In the genomic region with DNA sequence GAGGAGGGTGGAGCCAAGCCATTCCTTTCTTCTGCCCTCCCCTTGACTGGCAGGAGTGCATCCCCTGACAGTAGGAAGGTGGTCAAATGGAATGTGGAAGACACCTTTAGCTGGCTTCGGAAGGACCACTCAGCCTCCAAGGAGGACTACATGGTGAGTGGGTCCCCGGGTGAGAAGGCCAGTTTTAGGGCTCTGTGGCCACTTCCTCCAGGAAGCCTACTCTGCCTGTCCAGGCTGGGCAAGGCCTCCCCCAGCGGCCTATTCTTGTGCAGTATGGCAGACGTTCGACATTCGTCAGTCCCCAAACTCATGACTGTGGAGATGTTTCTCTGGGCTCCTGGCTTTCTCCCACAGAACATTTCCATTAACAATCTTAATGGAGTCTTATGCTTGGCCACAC, we compare ENCODE assay signal across 23 cellular contexts. TPM values are rescaled to one million over a fixed set of nuclear protein-coding genes. Genes with fewer than 3 reads are reported as not detected.
DNase-seq lines count a peak whose midpoint lies in the region; ATAC-seq, FAIRE-seq and TF ChIP-seq lines count a peak whose summit lies in the region.
"Had no signal": no experiment of that assay in that cellular context is flagged by ENCODE, and none has a peak within 500 bp of the region (broad histone marks: within the 10 kb centered on the region; RNA-seq: fewer than 3 reads in every experiment).

No MANE protein-coding gene starts in this region.

- no peak overlapping the region for H3K4me3 Mint-ChIP-seq in activated CD8-positive, alpha-beta memory T cell treated with anti-CD3 and anti-CD28 coated beads, Interleukin-2, amount 10 ng/mL, durations not matched to agents 7 days and 5 days
- H3K4me3 Mint-ChIP-seq: memory B cell; stimulated activated naive B cell treated with anti-CD40 and anti-IgM and Interleukin-4, amounts not matched to agents 10 μg/mL and 1 μg/mL and 100 μg/mL, for 72 hours had no signal

- no peaks in the 10 kb centered on the region for H3K9me2 ChIP-seq in PC-9 (ENCODE audit: insufficient read depth)

- H3K27ac Mint-ChIP-seq in activated CD8-positive, alpha-beta memory T cell treated with anti-CD3 and anti-CD28 coated beads, Interleukin-2, amount 10 ng/mL, durations not matched to agents 7 days and 5 days, result peak overlapping the region; percentile 77
- H3K27ac Mint-ChIP-seq: memory B cell had no signal

- H3K9me1 ChIP-seq in K562 (ENCODE audit: control insufficient read depth, insufficient read depth, low read length), result peaks cover 8% of the 10 kb centered on the region

- ATAC-seq in activated CD8-positive, alpha-beta memory T cell treated with anti-CD3 and anti-CD28 coated beads, Interleukin-2, amount 10 ng/mL, durations not matched to agents 7 days and 5 days, result no peak
- ATAC-seq in K562 (no peak), gastrocnemius medialis (no peak)
- ATAC-seq: gastroesophageal sphincter; stimulated activated naive B cell treated with anti-CD40 and anti-IgM and Interleukin-4, amounts not matched to agents 10 μg/mL and 1 μg/mL and 100 μg/mL, for 72 hours had no signal

- CTCF ChIA-PET in activated CD8-positive, alpha-beta memory T cell treated with anti-CD3 and anti-CD28 coated beads, Interleukin-2, amount 10 ng/mL, durations not matched to agents 7 days and 5 days (lab: Charles Lee), result interaction anchor here (1.2 to 3.1 kb wide), 5 partner anchors 10 to 144 kb away, joined by 3 to 16 read pairs (median 3); a partner anchor contains a TSS
- CTCF ChIA-PET in PC-9 (lab: Charles Lee), result interaction anchor here (0.6 kb wide), 1 partner anchor 620 kb away, joined by 5 read pairs; no protein-coding TSS in a partner anchor
- CTCF ChIA-PET in K562 (lab: Yijun Ruan, JAX; ENCODE audit: low intra/inter-chr PET ratio), result no interaction called here

- 0 out of 2 replicates have a peak, but pooled peaks cover 14% of the 10 kb centered on the region for H3K36me3 ChIP-seq in PC-9 (ENCODE audit: low read depth)
- H3K36me3 ChIP-seq in K562 (ENCODE audit: control insufficient read depth, insufficient read depth, low read length), result peaks cover 91% of the 10 kb centered on the region
- H3K36me3 ChIP-seq in gastrocnemius medialis, result peaks cover 0 to 82% of the 10 kb centered on the region in 2 donors
- peaks cover 84% of the 10 kb centered on the region for H3K36me3 ChIP-seq in MG63

- TF ChIP-seq CTCF in PC-9 (conservative IDR thresholded peaks at IDR 0.05) (no peak), K562 (IDR thresholded peaks at IDR 0.05 in 2 of 3, conservative IDR thresholded peaks at IDR 0.05 in 1 of 3; ENCODE audit: insufficient read depth in 2 of 3, low read depth in 1 of 3, low read length in 3 of 3) (no peak), gastrocnemius medialis (IDR thresholded peaks at IDR 0.05 in 4 of 5, conservative IDR thresholded peaks at IDR 0.05 in 1 of 5) (no peak)

- no TSS peak for BruUV-seq in PC-9 (replicated peaks; lab: Mats Ljungman, UMichigan)
- BruUV-seq in K562 (replicated peaks; lab: Mats Ljungman, UMichigan), result no TSS peak

- TF ChIP-seq RAD21 in K562 (CRISPR knock-in tag; conservative IDR thresholded peaks at IDR 0.05 in 1 of 2, IDR thresholded peaks at IDR 0.05 in 1 of 2), result no peak

- H3K27me3 ChIP-seq in PC-9 (ENCODE audit: insufficient read depth, low read depth) (no peaks in the 10 kb centered on the region), K562 (ENCODE audit: control insufficient read depth in 2 of 2, insufficient read depth in 2 of 2, low read length in 2 of 2) (no peaks in the 10 kb centered on the region), gastrocnemius medialis (no peaks in the 10 kb centered on the region), MG63 (no peaks in the 10 kb centered on the region)
- H3K27me3 ChIP-seq: esophagus muscularis mucosa, gastroesophageal sphincter had no signal

- H2AFZ ChIP-seq in PC-9, result no peak overlapping the region
- H2AFZ ChIP-seq in K562 (ENCODE audit: low read depth, low read length), result no peak overlapping the region

- H3K4me1 Mint-ChIP-seq in activated CD8-positive, alpha-beta memory T cell treated with anti-CD3 and anti-CD28 coated beads, Interleukin-2, amount 10 ng/mL, durations not matched to agents 7 days and 5 days, result peaks cover 41% of the 10 kb centered on the region

- 76% methylated on average over 6 of the region's 6 CpGs for WGBS in K562 (ENCODE audit: insufficient coverage, low coverage, missing lambda C conversion rate)

- FAIRE-seq in K562 (lab: Jason Lieb, UNC) (no peak), urothelium cell line (lab: Jason Lieb, UNC) (no peak)
- FAIRE-seq: TTC549 had no signal

- peak overlapping the region; percentile 81 for H3K27ac ChIP-seq in PC-9
- peak overlapping the region; percentile 75 for H3K27ac ChIP-seq in K562 (ENCODE audit: extremely low read depth, low read depth, low read length)
- H3K27ac ChIP-seq in gastrocnemius medialis, result peak overlapping the region; percentile 86 to 96 (median 92)
- H3K27ac ChIP-seq: esophagus muscularis mucosa, gastroesophageal sphincter had no signal

- no peak for DNase-seq in activated CD8-positive, alpha-beta memory T cell treated with anti-CD3 and anti-CD28 coated beads, Interleukin-2, amount 10 ng/mL, durations not matched to agents 7 days and 5 days
- DNase-seq in activated CD8-positive, alpha-beta memory T cell treated with anti-CD3 and anti-CD28 coated beads, Interleukin-2, amount 50 U/mL, for 4 hours, result no peak
- DNase-seq in PC-9 (peak in 1 of 2 experiments; percentile 21), K562 (ENCODE audit: extremely low read depth in 1 of 4, low spot score in 3 of 4) (no peak), gastrocnemius medialis (no peak), urothelium cell line (ENCODE audit: low spot score) (no peak), MG63 (no peak), inferior parietal cortex (ENCODE audit: extremely low spot score) (no peak)
- DNase-seq: activated CD4-positive, alpha-beta T cell treated with anti-CD3 and anti-CD28 coated beads for 1 hour; activated effector memory CD4-positive, alpha-beta T cell treated with anti-CD3 and anti-CD28 coated beads, Interleukin-2, amount 50 U/mL, for 16 hours; effector CD4-positive, alpha-beta T cell; EL; KG1; NCI-H1694; SHP77 treated with DMSO at 0.1 percent for 48 hours; stimulated activated CD4-positive, alpha-beta T cell treated with anti-CD3 and anti-CD28 coated beads, Interleukin-2, amount 100 ng/mL, for 24 hours; stimulated activated naive B cell treated with anti-CD40 and anti-IgM and Interleukin-4, amounts not matched to agents 10 μg/mL and 1 μg/mL and 100 μg/mL, for 72 hours; SW 1271 had no signal

- no peak for TF ChIP-seq POLR2A in K562 (conservative IDR thresholded peaks at IDR 0.05)
- no peak for TF ChIP-seq POLR2A in gastrocnemius medialis (IDR thresholded peaks at IDR 0.05)

- POLR2A ChIA-PET in PC-9 (lab: Charles Lee; ENCODE audit: unreplicated experiment), result interaction anchor here (0.7 kb wide), 2 partner anchors 10 to 71 kb away, joined by 4 to 6 read pairs; no protein-coding TSS in a partner anchor
- POLR2A ChIA-PET in K562 (lab: Yijun Ruan, JAX), result interaction anchor here (0.5 to 2.7 kb wide), 9 partner anchors 8 to 290 kb away, joined by 3 to 15 read pairs (median 7); a partner anchor contains a TSS

- H3K79me2 ChIP-seq in PC-9 (ENCODE audit: low read depth), result no peaks in the 10 kb centered on the region
- H3K79me2 ChIP-seq in K562 (ENCODE audit: control insufficient read depth, insufficient read depth, low read length), result no peaks in the 10 kb centered on the region

- TF ChIP-seq EP300 in K562 (IDR thresholded peaks at IDR 0.05; ENCODE audit: low read length), result no peak

- H3K27me3 Mint-ChIP-seq in activated CD8-positive, alpha-beta memory T cell treated with anti-CD3 and anti-CD28 coated beads, Interleukin-2, amount 10 ng/mL, durations not matched to agents 7 days and 5 days, result no peaks in the 10 kb centered on the region
- H3K27me3 Mint-ChIP-seq: memory B cell; stimulated activated naive B cell treated with anti-CD40 and anti-IgM and Interleukin-4, amounts not matched to agents 10 μg/mL and 1 μg/mL and 100 μg/mL, for 72 hours had no signal

- peaks cover 37% of the 10 kb centered on the region for H3K4me1 ChIP-seq in PC-9 (replicated peaks; ENCODE audit: insufficient read depth)
- H3K4me1 ChIP-seq in K562 (replicated peaks in 1 of 2; ENCODE audit: control insufficient read depth in 2 of 2, insufficient read depth in 2 of 2, low read length in 2 of 2), result peaks cover 20 to 48% of the 10 kb centered on the region in 2 experiments
- peaks cover 15 to 35% of the 10 kb centered on the region in 2 donors for H3K4me1 ChIP-seq in gastrocnemius medialis

- intact Hi-C loops in PC-9 (cut with micrococcal nuclease; ENCODE audit: unreplicated experiment), result no loop called here
- intact Hi-C loops in K562 (cut with micrococcal nuclease), result no loop called here
- intact Hi-C loops in gastrocnemius medialis (cut with DNase I; ENCODE audit: low total_unique reads), result no loop called here

- no peaks in the 10 kb centered on the region for H4K20me1 ChIP-seq in PC-9 (ENCODE audit: insufficient read depth)
- peaks cover 18% of the 10 kb centered on the region for H4K20me1 ChIP-seq in K562 (replicated peaks; ENCODE audit: control insufficient read depth, insufficient read depth, low read length)

- peaks cover 43% of the 10 kb centered on the region for H3K36me3 Mint-ChIP-seq in activated CD8-positive, alpha-beta memory T cell treated with anti-CD3 and anti-CD28 coated beads, Interleukin-2, amount 10 ng/mL, durations not matched to agents 7 days and 5 days

- peaks cover 37% of the 10 kb centered on the region for H3F3A ChIP-seq in PC-9 (ENCODE audit: insufficient read depth, low read depth)

- H3K4me3 ChIP-seq in PC-9 (no peak overlapping the region), K562 (no peak overlapping the region), gastrocnemius medialis (no peak overlapping the region), MG63 (no peak overlapping the region)
- H3K4me3 ChIP-seq: esophagus muscularis mucosa, gastroesophageal sphincter, skin epidermis had no signal

- no peaks in the 10 kb centered on the region for H3K9me3 Mint-ChIP-seq in activated CD8-positive, alpha-beta memory T cell treated with anti-CD3 and anti-CD28 coated beads, Interleukin-2, amount 10 ng/mL, durations not matched to agents 7 days and 5 days (ENCODE audit: low read depth)
- H3K9me3 Mint-ChIP-seq: memory B cell; stimulated activated naive B cell treated with anti-CD40 and anti-IgM and Interleukin-4, amounts not matched to agents 10 μg/mL and 1 μg/mL and 100 μg/mL, for 72 hours had no signal

- H3K9ac ChIP-seq in K562 (ENCODE audit: insufficient read depth in 1 of 2, low read depth in 2 of 2, low read length in 2 of 2), result peak overlapping the region in 1 of 2 experiments; percentile 82; a peak in 3 of 4 replicates

- in situ Hi-C loops in K562 (cut with MboI), result no loop called here
- in situ Hi-C loops in gastrocnemius medialis (cut with MboI; ENCODE audit: low sequenced_read_pairs in 4 of 4), result loop anchor here in 1 of 4 donors (10.0 kb wide), 1 partner anchor 119 kb away; a partner anchor contains a TSS

- H3K9me3 ChIP-seq in PC-9 (ENCODE audit: insufficient read depth, low read depth), result no peaks in the 10 kb centered on the region
- no peaks in the 10 kb centered on the region for H3K9me3 ChIP-seq in K562 (replicated peaks; ENCODE audit: control insufficient read depth, insufficient read depth, low read depth, low read length)
- H3K9me3 ChIP-seq in gastrocnemius medialis, result no peaks in the 10 kb centered on the region
- no peaks in the 10 kb centered on the region for H3K9me3 ChIP-seq in MG63
- H3K9me3 ChIP-seq: esophagus muscularis mucosa, gastroesophageal sphincter had no signal

- peak overlapping the region; percentile 14 for H3K4me2 ChIP-seq in PC-9
- H3K4me2 ChIP-seq in K562 (ENCODE audit: insufficient read depth, low read length), result peak overlapping the region; percentile 33

RNA-seq across cellular contexts. Expression of a gene that starts 9.1 kb away (rescaled TPM):
- total RNA-seq in activated CD8-positive, alpha-beta memory T cell treated with anti-CD3 and anti-CD28 coated beads, Interleukin-2, amount 10 ng/mL, durations not matched to agents 7 days and 5 days, result 10 to 100 TPM; 41.6 to 52.3 TPM
- total RNA-seq in PC-9 (2021) (35.3 and 35.6 TPM in 2 replicates), K562 (2014; rRNA removed) (9.8 and 12.3 TPM in 2 replicates), K562 (2014; rRNA removed; fragmentation: Illumina TruSeq; extraction: Trizol) (7.7 and 9.6 TPM in 2 replicates), K562 (2015; rRNA removed; fragmentation: Illumina TruSeq; extraction: Trizol) (9.7 and 11.3 TPM in 2 replicates), K562 (2021) (29.4 and 30.0 TPM in 2 replicates), gastrocnemius medialis (10 to 100 TPM; 32.1 to 51.2 (median 37.0) TPM)
- total RNA-seq in K562 (2011; cell fraction: chromatin; rRNA removed; ENCODE audit: low replicate concordance), result 23.1 and 62.7 TPM in 2 replicates
- 46.3 and 47.2 TPM in 2 replicates for total RNA-seq in K562 (2011; cell fraction: nucleolus; rRNA removed)
- total RNA-seq in K562 (2011; cell fraction: nucleoplasm; rRNA removed), result 25.7 and 30.1 TPM in 2 replicates
- polyA plus RNA-seq in K562 (2011; rRNA removed) (11.1 and 15.3 TPM in 2 replicates), K562 (2014; fragmentation: Illumina TruSeq; extraction: Trizol) (27.8 and 33.7 TPM in 2 replicates), K562 (2014; fragmentation: Nextera tagmentation; extraction: Ambion mirVana) (10 to 100 TPM in 1 of 2 experiments, 1 to 10 TPM in 1; 5.8 to 12.9 TPM), K562 (2014; rRNA removed) (18.9 and 20.0 TPM in 2 replicates)
- 20.6 and 30.6 TPM in 2 replicates for polyA plus RNA-seq in K562 (2011; cell fraction: cytosol; rRNA removed)
- 50.4 and 55.2 TPM in 2 replicates for polyA plus RNA-seq in K562 (2011; cell fraction: nucleus; rRNA removed)
- polyA plus RNA-seq in K562 (2012), result 25.3 and 34.4 TPM in 2 replicates
- 10.7 and 11.1 TPM in 2 replicates for polyA minus RNA-seq in K562 (2011; rRNA and poly(A)+ RNA removed)
- 15.3 and 20.8 TPM in 2 replicates for polyA minus RNA-seq in K562 (2011; cell fraction: cytosol; rRNA and poly(A)+ RNA removed)
- 29.6 and 39.9 TPM in 2 replicates for polyA minus RNA-seq in K562 (2011; cell fraction: nucleus; rRNA and poly(A)+ RNA removed)
- total RNA-seq in MG63 (2014; rRNA removed; shearing (Covaris generic); ENCODE audit: low replicate concordance), result 10.5 and 12.1 TPM in 2 replicates

RNA-seq across cellular contexts. Expression of a gene that starts 28.4 kb away (rescaled TPM):
- total RNA-seq in activated CD8-positive, alpha-beta memory T cell treated with anti-CD3 and anti-CD28 coated beads, Interleukin-2, amount 10 ng/mL, durations not matched to agents 7 days and 5 days, result 10 to 100 TPM; 39.4 to 40.6 TPM
- 14.1 and 16.3 TPM in 2 replicates for total RNA-seq in PC-9 (2021)
- total RNA-seq in K562 (2011; cell fraction: chromatin; rRNA removed; ENCODE audit: low replicate concordance), result 44.9 and 117 TPM in 2 replicates
- total RNA-seq in K562 (2011; cell fraction: nucleolus; rRNA removed), result 57.4 and 66.4 TPM in 2 replicates
- total RNA-seq in K562 (2011; cell fraction: nucleoplasm; rRNA removed), result 50.4 and 55.9 TPM in 2 replicates
- 11.6 and 14.0 TPM in 2 replicates for total RNA-seq in K562 (2014; rRNA removed)
- 3.3 and 4.3 TPM in 2 replicates for total RNA-seq in K562 (2014; rRNA removed; fragmentation: Illumina TruSeq; extraction: Trizol)
- 7.6 and 7.7 TPM in 2 replicates for total RNA-seq in K562 (2015; rRNA removed; fragmentation: Illumina TruSeq; extraction: Trizol)
- 13.8 and 16.0 TPM in 2 replicates for total RNA-seq in K562 (2021)
- 4.8 and 9.5 TPM in 2 replicates for polyA plus RNA-seq in K562 (2011; rRNA removed)
- polyA plus RNA-seq in K562 (2011; cell fraction: cytosol; rRNA removed), result 5.6 and 9.3 TPM in 2 replicates
- polyA plus RNA-seq in K562 (2011; cell fraction: nucleus; rRNA removed), result 35.4 and 61.3 TPM in 2 replicates
- polyA plus RNA-seq in K562 (2012), result 8.2 and 13.0 TPM in 2 replicates
- polyA plus RNA-seq in K562 (2014; fragmentation: Illumina TruSeq; extraction: Trizol), result 9.0 and 12.6 TPM in 2 replicates
- polyA plus RNA-seq in K562 (2014; fragmentation: Nextera tagmentation; extraction: Ambion mirVana), result under 1 TPM; 0.39 to 0.50 TPM
- 10.4 and 13.2 TPM in 2 replicates for polyA plus RNA-seq in K562 (2014; rRNA removed)
- polyA minus RNA-seq in K562 (2011; rRNA and poly(A)+ RNA removed), result 8.5 and 9.4 TPM in 2 replicates
- polyA minus RNA-seq in K562 (2011; cell fraction: cytosol; rRNA and poly(A)+ RNA removed), result 6.1 and 7.8 TPM in 2 replicates
- polyA minus RNA-seq in K562 (2011; cell fraction: nucleus; rRNA and poly(A)+ RNA removed), result 23.6 and 24.7 TPM in 2 replicates
- 10 to 100 TPM in 3 of 4 donors, 1 to 10 TPM in 1; 8.3 to 19.1 (median 12.7) TPM for total RNA-seq in gastrocnemius medialis
- total RNA-seq in MG63 (2014; rRNA removed; shearing (Covaris generic); ENCODE audit: low replicate concordance), result 8.7 and 9.5 TPM in 2 replicates

RNA-seq across cellular contexts. Expression of a gene that starts 31.7 kb away (rescaled TPM):
- 1 to 10 TPM; 3.2 to 3.3 TPM for total RNA-seq in activated CD8-positive, alpha-beta memory T cell treated with anti-CD3 and anti-CD28 coated beads, Interleukin-2, amount 10 ng/mL, durations not matched to agents 7 days and 5 days
- total RNA-seq in PC-9 (2021) (113 and 127 TPM in 2 replicates), K562 (2014; rRNA removed) (18.6 and 28.2 TPM in 2 replicates), K562 (2014; rRNA removed; fragmentation: Illumina TruSeq; extraction: Trizol) (5.5 and 9.1 TPM in 2 replicates), K562 (2015; rRNA removed; fragmentation: Illumina TruSeq; extraction: Trizol) (16.8 and 17.6 TPM in 2 replicates), K562 (2021) (28.7 and 29.3 TPM in 2 replicates), gastrocnemius medialis (10 to 100 TPM; 22.2 to 77.3 (median 37.3) TPM)
- 8.2 and 29.4 TPM in 2 replicates for total RNA-seq in K562 (2011; cell fraction: chromatin; rRNA removed; ENCODE audit: low replicate concordance)
- total RNA-seq in K562 (2011; cell fraction: nucleolus; rRNA removed), result 32.4 and 37.9 TPM in 2 replicates
- 20.8 and 24.0 TPM in 2 replicates for total RNA-seq in K562 (2011; cell fraction: nucleoplasm; rRNA removed)
- polyA plus RNA-seq in K562 (2011; rRNA removed) (12.2 and 24.1 TPM in 2 replicates), K562 (2014; fragmentation: Illumina TruSeq; extraction: Trizol) (25.8 and 26.5 TPM in 2 replicates), K562 (2014; fragmentation: Nextera tagmentation; extraction: Ambion mirVana) (1 to 10 TPM; 2.8 to 6.6 TPM), K562 (2014; rRNA removed) (24.5 and 25.6 TPM in 2 replicates)
- 41.5 and 45.1 TPM in 2 replicates for polyA plus RNA-seq in K562 (2011; cell fraction: cytosol; rRNA removed)
- polyA plus RNA-seq in K562 (2011; cell fraction: nucleus; rRNA removed), result 26.5 and 28.2 TPM in 2 replicates
- polyA plus RNA-seq in K562 (2012), result 30.0 and 78.8 TPM in 2 replicates
- polyA minus RNA-seq in K562 (2011; rRNA and poly(A)+ RNA removed), result 8.0 and 8.4 TPM in 2 replicates
- 11.8 and 17.6 TPM in 2 replicates for polyA minus RNA-seq in K562 (2011; cell fraction: cytosol; rRNA and poly(A)+ RNA removed)
- 8.2 and 11.1 TPM in 2 replicates for polyA minus RNA-seq in K562 (2011; cell fraction: nucleus; rRNA and poly(A)+ RNA removed)
- total RNA-seq in MG63 (2014; rRNA removed; shearing (Covaris generic); ENCODE audit: low replicate concordance), result 46.8 and 70.1 TPM in 2 replicates

RNA-seq across cellular contexts. Expression of a gene that starts 52.5 kb away (rescaled TPM):
- 10 to 100 TPM; 55.5 to 69.6 TPM for total RNA-seq in activated CD8-positive, alpha-beta memory T cell treated with anti-CD3 and anti-CD28 coated beads, Interleukin-2, amount 10 ng/mL, durations not matched to agents 7 days and 5 days
- total RNA-seq in PC-9 (2021) (123 and 132 TPM in 2 replicates), K562 (2014; rRNA removed) (26.0 and 30.5 TPM in 2 replicates), K562 (2014; rRNA removed; fragmentation: Illumina TruSeq; extraction: Trizol) (16.1 and 21.2 TPM in 2 replicates), K562 (2015; rRNA removed; fragmentation: Illumina TruSeq; extraction: Trizol) (40.5 and 42.9 TPM in 2 replicates), K562 (2021) (51.9 and 53.0 TPM in 2 replicates), gastrocnemius medialis (10 to 100 TPM; 21.9 to 59.2 (median 46.2) TPM)
- 129 and 346 TPM in 2 replicates for total RNA-seq in K562 (2011; cell fraction: chromatin; rRNA removed; ENCODE audit: low replicate concordance)
- 275 and 312 TPM in 2 replicates for total RNA-seq in K562 (2011; cell fraction: nucleolus; rRNA removed)
- 187 and 194 TPM in 2 replicates for total RNA-seq in K562 (2011; cell fraction: nucleoplasm; rRNA removed)
- polyA plus RNA-seq in K562 (2011; rRNA removed) (28.3 and 44.7 TPM in 2 replicates), K562 (2014; fragmentation: Illumina TruSeq; extraction: Trizol) (60.3 and 61.7 TPM in 2 replicates), K562 (2014; fragmentation: Nextera tagmentation; extraction: Ambion mirVana) (10 to 100 TPM in 1 of 2 experiments, 1 to 10 TPM in 1; 8.8 to 12.4 TPM), K562 (2014; rRNA removed) (47.8 and 51.2 TPM in 2 replicates)
- 54.6 and 66.3 TPM in 2 replicates for polyA plus RNA-seq in K562 (2011; cell fraction: cytosol; rRNA removed)
- polyA plus RNA-seq in K562 (2011; cell fraction: nucleus; rRNA removed), result 192 and 235 TPM in 2 replicates
- 60.5 and 80.5 TPM in 2 replicates for polyA plus RNA-seq in K562 (2012)
- polyA minus RNA-seq in K562 (2011; rRNA and poly(A)+ RNA removed), result 32.6 and 38.8 TPM in 2 replicates
- polyA minus RNA-seq in K562 (2011; cell fraction: cytosol; rRNA and poly(A)+ RNA removed), result 32.9 and 38.3 TPM in 2 replicates
- polyA minus RNA-seq in K562 (2011; cell fraction: nucleus; rRNA and poly(A)+ RNA removed), result 74.4 and 74.6 TPM in 2 replicates
- total RNA-seq in MG63 (2014; rRNA removed; shearing (Covaris generic); ENCODE audit: low replicate concordance), result 17.8 and 27.9 TPM in 2 replicates

RNA-seq across cellular contexts. Expression of a gene that starts 52.6 kb away (rescaled TPM):
- 1 to 10 TPM in 1 of 2 experiments, under 1 TPM in 1; 0.91 to 1.9 TPM for total RNA-seq in activated CD8-positive, alpha-beta memory T cell treated with anti-CD3 and anti-CD28 coated beads, Interleukin-2, amount 10 ng/mL, durations not matched to agents 7 days and 5 days
- total RNA-seq in PC-9 (2021) (6.5 and 9.2 TPM in 2 replicates), K562 (2014; rRNA removed) (1.5 and 1.7 TPM in 2 replicates), K562 (2014; rRNA removed; fragmentation: Illumina TruSeq; extraction: Trizol) (not detected in 2 replicates), K562 (2015; rRNA removed; fragmentation: Illumina TruSeq; extraction: Trizol) (0.54 and 0.72 TPM in 2 replicates), K562 (2021) (1.2 and 1.9 TPM in 2 replicates), gastrocnemius medialis (10 to 100 TPM in 2 of 4 donors, 1 to 10 TPM in 2; 4.9 to 24.1 (median 10.2) TPM)
- total RNA-seq in K562 (2011; cell fraction: chromatin; rRNA removed; ENCODE audit: low replicate concordance), result 0.69 and 3.4 TPM in 2 replicates
- 3.7 and 4.2 TPM in 2 replicates for total RNA-seq in K562 (2011; cell fraction: nucleolus; rRNA removed)
- 1.5 and 1.8 TPM in 2 replicates for total RNA-seq in K562 (2011; cell fraction: nucleoplasm; rRNA removed)
- polyA plus RNA-seq in K562 (2011; rRNA removed) (0.22 and 0.83 TPM in 2 replicates), K562 (2014; fragmentation: Illumina TruSeq; extraction: Trizol) (0.46 and 0.61 TPM in 2 replicates), K562 (2014; fragmentation: Nextera tagmentation; extraction: Ambion mirVana) (under 1 TPM; 0.30 to 0.32 TPM), K562 (2014; rRNA removed) (1.0 and 1.1 TPM in 2 replicates)
- polyA plus RNA-seq in K562 (2011; cell fraction: cytosol; rRNA removed), result 0.59 and 1.2 TPM in 2 replicates
- 1.7 and 2.3 TPM in 2 replicates for polyA plus RNA-seq in K562 (2011; cell fraction: nucleus; rRNA removed)
- 0.81 and 2.2 TPM in 2 replicates for polyA plus RNA-seq in K562 (2012)
- polyA minus RNA-seq in K562 (2011; rRNA and poly(A)+ RNA removed), result 0.72 TPM in 1 of 2 replicates, not detected in the other
- polyA minus RNA-seq in K562 (2011; cell fraction: cytosol; rRNA and poly(A)+ RNA removed), result not detected in 2 replicates
- polyA minus RNA-seq in K562 (2011; cell fraction: nucleus; rRNA and poly(A)+ RNA removed), result 2.3 and 3.1 TPM in 2 replicates
- total RNA-seq in MG63 (2014; rRNA removed; shearing (Covaris generic); ENCODE audit: low replicate concordance), result 0.39 TPM in 1 of 2 replicates, not detected in the other
